Comparison of ENCODE assay signal across 11 cellular contexts in the genomic region with DNA sequence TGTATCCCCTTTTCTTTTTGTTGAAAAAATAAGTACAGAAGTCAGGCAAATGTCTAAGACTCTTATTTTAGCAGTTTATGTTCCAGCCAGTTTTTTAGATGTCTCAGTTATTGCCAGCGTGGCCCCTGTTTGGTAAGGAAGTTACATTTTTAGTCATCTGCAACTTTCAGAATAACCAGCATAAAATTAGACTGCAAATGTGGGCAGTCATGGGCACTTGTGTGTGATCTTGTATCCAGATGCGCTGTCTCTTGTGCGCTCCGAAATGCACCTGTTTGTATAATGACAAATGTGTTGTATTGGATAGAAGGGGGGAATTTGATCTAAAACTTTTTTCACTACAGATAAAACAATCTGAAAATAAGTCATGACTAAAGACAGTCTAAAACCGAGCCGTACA. TPM values are rescaled to one million over a fixed set of nuclear protein-coding genes. Genes with fewer than 3 reads are reported as not detected.
DNase-seq lines count a peak whose midpoint lies in the region; ATAC-seq and TF ChIP-seq lines count a peak whose summit lies in the region.
"Had no signal": no experiment of that assay in that cellular context is flagged by ENCODE, and none has a peak within 500 bp of the region (broad histone marks: within the 10 kb centered on the region; RNA-seq: fewer than 3 reads in every experiment).

No MANE protein-coding gene starts in this region.

- H3K4me1 Mint-ChIP-seq in activated CD4-positive, alpha-beta T cell treated with anti-CD3 and anti-CD28 coated beads, Interleukin-2, amount 10 ng/mL, durations not matched to agents 24 days and 14 days, result peaks cover 35% of the 10 kb centered on the region
- H3K4me1 Mint-ChIP-seq in activated CD4-positive, alpha-beta T cell treated with anti-CD3 and anti-CD28 coated beads, Interleukin-2, amount 10 ng/mL, durations not matched to agents 7 days and 5 days, result peaks cover 38% of the 10 kb centered on the region
- H3K4me1 Mint-ChIP-seq in naive thymus-derived CD8-positive, alpha-beta T cell, result peaks cover 12 to 69% (median 50%) of the 10 kb centered on the region in 4 donors

- TF ChIP-seq POLR2A in esophagus squamous epithelium (IDR thresholded peaks at IDR 0.05), result no peak

- H3K79me2 ChIP-seq in OCI-LY7 (ENCODE audit: insufficient read depth, low read depth, low read length), result peaks cover 41% of the 10 kb centered on the region; the same call in 1 of the 2 replicates

- H2AFZ ChIP-seq in OCI-LY7 (ENCODE audit: low read length), result no peak overlapping the region

- no peaks in the 10 kb centered on the region for H3K9me3 ChIP-seq in OCI-LY7 (ENCODE audit: low read length)
- no peaks in the 10 kb centered on the region for H3K9me3 ChIP-seq in esophagus squamous epithelium
- H3K9me3 ChIP-seq: upper lobe of left lung had no signal

- peak overlapping the region; percentile 72 for H3K4me2 ChIP-seq in OCI-LY7 (ENCODE audit: low read length)

- peak overlapping the region; percentile 10 for H3K27ac Mint-ChIP-seq in activated CD4-positive, alpha-beta T cell treated with anti-CD3 and anti-CD28 coated beads, Interleukin-2, amount 10 ng/mL, durations not matched to agents 24 days and 14 days
- no peak overlapping the region for H3K27ac Mint-ChIP-seq in activated CD4-positive, alpha-beta T cell treated with anti-CD3 and anti-CD28 coated beads, Interleukin-2, amount 10 ng/mL, durations not matched to agents 7 days and 5 days
- peak overlapping the region in 9 of 10 donors; percentile 37 to 100 (median 98) for H3K27ac Mint-ChIP-seq in naive thymus-derived CD8-positive, alpha-beta T cell

- H3K4me1 ChIP-seq in OCI-LY7 (ENCODE audit: insufficient read depth, low read length, poor library complexity, severe bottlenecking) (peaks cover 96% of the 10 kb centered on the region), esophagus squamous epithelium (peaks cover 0 to 49% (median 3%) of the 10 kb centered on the region in 3 donors)

- peaks cover 20% of the 10 kb centered on the region for H3K36me3 Mint-ChIP-seq in activated CD4-positive, alpha-beta T cell treated with anti-CD3 and anti-CD28 coated beads, Interleukin-2, amount 10 ng/mL, durations not matched to agents 24 days and 14 days (ENCODE audit: low read depth)
- peaks cover 8% of the 10 kb centered on the region for H3K36me3 Mint-ChIP-seq in activated CD4-positive, alpha-beta T cell treated with anti-CD3 and anti-CD28 coated beads, Interleukin-2, amount 10 ng/mL, durations not matched to agents 7 days and 5 days (ENCODE audit: low read depth)
- H3K36me3 Mint-ChIP-seq in naive thymus-derived CD8-positive, alpha-beta T cell, result peaks cover 0 to 9% (median 7%) of the 10 kb centered on the region in 3 donors

- no peaks in the 10 kb centered on the region for H3K9me3 Mint-ChIP-seq in activated CD4-positive, alpha-beta T cell treated with anti-CD3 and anti-CD28 coated beads, Interleukin-2, amount 10 ng/mL, durations not matched to agents 24 days and 14 days
- no peaks in the 10 kb centered on the region for H3K9me3 Mint-ChIP-seq in activated CD4-positive, alpha-beta T cell treated with anti-CD3 and anti-CD28 coated beads, Interleukin-2, amount 10 ng/mL, durations not matched to agents 7 days and 5 days
- no peaks in the 10 kb centered on the region for H3K9me3 Mint-ChIP-seq in naive thymus-derived CD8-positive, alpha-beta T cell

- peaks cover 41% of the 10 kb centered on the region; the same call in 1 of the 2 replicates for H3K36me3 ChIP-seq in OCI-LY7 (ENCODE audit: insufficient read depth, low read length)
- peaks cover 0 to 29% (median 0%) of the 10 kb centered on the region in 3 donors for H3K36me3 ChIP-seq in esophagus squamous epithelium
- H3K36me3 ChIP-seq: brain microvascular endothelial cell had no signal

- peak; percentile 49 for ATAC-seq in HG02571 (IDR thresholded peaks at IDR 0.05; ENCODE audit: unreplicated experiment)
- no peak for ATAC-seq in naive thymus-derived CD8-positive, alpha-beta T cell

- POLR2A ChIA-PET in activated CD4-positive, alpha-beta T cell treated with anti-CD3 and anti-CD28 coated beads, Interleukin-2, amount 10 ng/mL, durations not matched to agents 7 days and 5 days (lab: Charles Lee), result no interaction called here
- POLR2A ChIA-PET in OCI-LY7 (lab: Charles Lee), result interaction anchor here (0.6 to 8.1 kb wide), 8 partner anchors 8 to 1427 kb away, joined by 3 to 77 read pairs (median 4); no protein-coding TSS in a partner anchor
- POLR2A ChIA-PET in naive thymus-derived CD8-positive, alpha-beta T cell (lab: Charles Lee), result interaction anchor here (2.0 to 6.5 kb wide), 3 partner anchors 16 to 35 kb away, joined by 11 to 88 read pairs (median 16); no protein-coding TSS in a partner anchor

- H3K27me3 Mint-ChIP-seq in activated CD4-positive, alpha-beta T cell treated with anti-CD3 and anti-CD28 coated beads, Interleukin-2, amount 10 ng/mL, durations not matched to agents 24 days and 14 days, result no peaks in the 10 kb centered on the region
- no peaks in the 10 kb centered on the region for H3K27me3 Mint-ChIP-seq in activated CD4-positive, alpha-beta T cell treated with anti-CD3 and anti-CD28 coated beads, Interleukin-2, amount 10 ng/mL, durations not matched to agents 7 days and 5 days
- H3K27me3 Mint-ChIP-seq in naive thymus-derived CD8-positive, alpha-beta T cell, result no peaks in the 10 kb centered on the region

- CTCF ChIA-PET in activated CD4-positive, alpha-beta T cell treated with anti-CD3 and anti-CD28 coated beads, Interleukin-2, amount 10 ng/mL, durations not matched to agents 7 days and 5 days (lab: Charles Lee), result interaction anchor here (2.8 kb wide), 1 partner anchor 116 kb away, joined by 11 read pairs; no protein-coding TSS in a partner anchor
- CTCF ChIA-PET in OCI-LY7 (lab: Charles Lee; ENCODE audit: unreplicated experiment), result no interaction called here

- WGBS in esophagus squamous epithelium, 2 donors, result 69 to 82% methylated on average over 3 to 6 of the region's 6 CpGs

- TF ChIP-seq CTCF in OCI-LY7 (conservative IDR thresholded peaks at IDR 0.05; ENCODE audit: low read length), result no peak
- TF ChIP-seq CTCF in esophagus squamous epithelium (IDR thresholded peaks at IDR 0.05), result no peak

- H3K4me3 Mint-ChIP-seq in activated CD4-positive, alpha-beta T cell treated with anti-CD3 and anti-CD28 coated beads, Interleukin-2, amount 10 ng/mL, durations not matched to agents 24 days and 14 days, result no peak overlapping the region
- no peak overlapping the region for H3K4me3 Mint-ChIP-seq in activated CD4-positive, alpha-beta T cell treated with anti-CD3 and anti-CD28 coated beads, Interleukin-2, amount 10 ng/mL, durations not matched to agents 7 days and 5 days
- peak overlapping the region in 4 of 10 donors; percentile 1 to 81 (median 42) for H3K4me3 Mint-ChIP-seq in naive thymus-derived CD8-positive, alpha-beta T cell

- H3K4me3 ChIP-seq in OCI-LY7 (ENCODE audit: low read depth, low read length, poor library complexity, severe bottlenecking) (peak overlapping the region; percentile 60), esophagus squamous epithelium (no peak overlapping the region)
- H3K4me3 ChIP-seq: upper lobe of left lung had no signal

- intact Hi-C loops in activated CD4-positive, alpha-beta T cell treated with anti-CD3 and anti-CD28 coated beads, Interleukin-2, amount 10 ng/mL, durations not matched to agents 24 days and 14 days (cut with micrococcal nuclease), result no loop called here
- intact Hi-C loops in OCI-LY7 (cut with micrococcal nuclease; ENCODE audit: unreplicated experiment), result loop anchor here (2.0 kb wide), 1 partner anchor 14 kb away; no protein-coding TSS in a partner anchor
- intact Hi-C loops in esophagus squamous epithelium (cut with DNase I), result no loop called here

- no TSS peak for BruUV-seq in OCI-LY7 (replicated peaks; lab: Mats Ljungman, UMichigan)

- H3K27ac ChIP-seq in OCI-LY7 (ENCODE audit: low read depth, low read length, poor library complexity, severe bottlenecking) (peak overlapping the region; percentile 100), esophagus squamous epithelium (peak overlapping the region in 2 of 4 donors; percentile 17 to 76)
- H3K27ac ChIP-seq: brain microvascular endothelial cell had no signal

- DNase-seq in activated CD4-positive, alpha-beta T cell treated with anti-CD3 and anti-CD28 coated beads, Interleukin-2, amount 10 ng/mL, durations not matched to agents 24 days and 14 days, result no peak
- DNase-seq in activated CD4-positive, alpha-beta T cell treated with anti-CD3 and anti-CD28 coated beads, Interleukin-2, amount 10 ng/mL, durations not matched to agents 7 days and 5 days, result no peak
- DNase-seq in OCI-LY7 (ENCODE audit: low spot score), result peak; percentile 82
- no peak for DNase-seq in naive thymus-derived CD8-positive, alpha-beta T cell
- no peak for DNase-seq in NCI-H524 treated with DMSO at 0.1 percent for 48 hours (lab: John Stamatoyannopoulos, UW)
- DNase-seq in OCI-M1 (lab: John Stamatoyannopoulos, UW), result no peak
- DNase-seq in esophagus squamous epithelium (lab: John Stamatoyannopoulos, UW), result no peak
- DNase-seq: brain microvascular endothelial cell, NCI-H187 treated with DMSO at 0.1 percent for 48 hours, upper lobe of left lung had no signal

- no peaks in the 10 kb centered on the region for H3K27me3 ChIP-seq in esophagus squamous epithelium
- H3K27me3 ChIP-seq: brain microvascular endothelial cell, upper lobe of left lung had no signal

- H3K9me2 ChIP-seq in OCI-LY7 (ENCODE audit: insufficient read depth, low read length), result no peaks in the 10 kb centered on the region

- no peaks in the 10 kb centered on the region for H4K20me1 ChIP-seq in OCI-LY7 (ENCODE audit: insufficient read depth, low read length)

RNA-seq across cellular contexts. Expression of gene CLCN4, which starts 44.3 kb away (rescaled TPM):
- not detected in 2 replicates for total RNA-seq in activated CD4-positive, alpha-beta T cell treated with anti-CD3 and anti-CD28 coated beads, Interleukin-2, amount 10 ng/mL, durations not matched to agents 24 days and 14 days
- total RNA-seq in activated CD4-positive, alpha-beta T cell treated with anti-CD3 and anti-CD28 coated beads, Interleukin-2, amount 10 ng/mL, durations not matched to agents 7 days and 5 days, result not detected
- total RNA-seq in OCI-LY7 (2014; rRNA removed; shearing (Covaris generic)), result 7.8 and 11.1 TPM in 2 replicates
- 9.7 and 10.2 TPM in 2 replicates for total RNA-seq in OCI-LY7 (2022)
- under 1 TPM; 0.42 to 0.69 TPM for total RNA-seq in naive thymus-derived CD8-positive, alpha-beta T cell
- not detected for polyA plus RNA-seq in naive thymus-derived CD8-positive, alpha-beta T cell
- total RNA-seq in esophagus squamous epithelium, result 1 to 10 TPM in 1 of 4 donors, under 1 TPM in 3; 0.04 to 3.1 (median 0.53) TPM
